10 cellular contexts compared by ENCODE assay signal in the genomic region with DNA sequence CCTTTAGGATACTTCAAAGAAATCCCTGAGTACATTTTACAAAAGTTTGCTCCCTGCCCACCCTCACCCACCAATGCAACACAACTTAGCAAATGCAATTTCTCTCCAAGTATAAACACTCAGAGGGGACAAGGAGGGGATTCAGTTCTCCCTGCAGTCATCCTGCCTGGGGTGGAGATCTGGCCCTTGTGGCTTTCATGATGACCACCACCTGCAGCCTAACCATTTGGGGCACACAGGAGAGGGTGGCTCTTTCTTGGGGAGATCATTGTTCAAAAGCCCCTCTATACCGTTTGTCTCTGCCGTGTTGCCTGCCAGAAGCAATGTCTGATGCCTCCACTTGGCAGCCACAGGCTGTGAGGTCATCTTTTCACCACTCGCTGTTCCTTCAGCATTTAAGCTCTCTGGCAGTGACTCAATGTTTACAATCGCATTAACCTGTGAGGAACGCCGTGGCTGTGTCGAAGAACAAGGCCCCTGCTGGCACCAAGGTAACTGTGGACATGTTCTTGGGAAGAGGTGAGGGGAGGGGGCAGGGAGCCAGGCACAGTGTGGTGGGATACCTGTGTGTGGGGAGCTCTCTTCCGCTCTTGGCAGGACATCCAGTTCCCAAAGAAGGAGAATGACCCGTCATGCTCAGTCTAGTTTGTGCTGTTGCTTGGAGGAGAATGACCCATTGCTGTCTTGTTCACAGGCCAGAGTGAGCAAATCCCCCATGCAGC.
DNase-seq lines count a peak whose midpoint lies in the region; ATAC-seq and TF ChIP-seq lines count a peak whose summit lies in the region.
"Had no signal": no experiment of that assay in that cellular context is flagged by ENCODE, and none has a peak within 500 bp of the region (broad histone marks: within the 10 kb centered on the region; RNA-seq: fewer than 3 reads in every experiment).

No MANE protein-coding gene starts in this region.

- peak overlapping the region; percentile 40 to 74 for H3K27ac ChIP-seq in breast epithelium
- no peak overlapping the region for H3K27ac ChIP-seq in CD8-positive, alpha-beta T cell (ENCODE audit: low read depth, low read length)

- CTCF ChIA-PET in CD8-positive, alpha-beta T cell (lab: Charles Lee): no interaction called here

- H3K27ac Mint-ChIP-seq in stimulated activated naive B cell treated with anti-CD40 and anti-IgM and Interleukin-4, amounts not matched to agents 10 μg/mL and 1 μg/mL and 100 μg/mL, for 72 hours: no peak overlapping the region
- H3K27ac Mint-ChIP-seq in CD8-positive, alpha-beta T cell: no peak overlapping the region

- H3K36me3 ChIP-seq in breast epithelium: no peaks in the 10 kb centered on the region
- H3K36me3 ChIP-seq in CD8-positive, alpha-beta T cell (ENCODE audit: insufficient read depth, low read length): no peaks in the 10 kb centered on the region

- no peak overlapping the region for H3K4me3 ChIP-seq in breast epithelium
- no peak overlapping the region for H3K4me3 ChIP-seq in CD8-positive, alpha-beta T cell (ENCODE audit: low read depth, low read length)

- no peak for ATAC-seq in stimulated activated naive B cell treated with anti-CD40 and anti-IgM and Interleukin-4, amounts not matched to agents 10 μg/mL and 1 μg/mL and 100 μg/mL, for 72 hours (replicated peaks)
- ATAC-seq in CD8-positive, alpha-beta T cell: no peak

- H3K27me3 ChIP-seq in breast epithelium: no peaks in the 10 kb centered on the region
- H3K27me3 ChIP-seq in CD8-positive, alpha-beta T cell (ENCODE audit: insufficient read depth, low read length): no peaks in the 10 kb centered on the region

- intact Hi-C loops in breast epithelium (cut with DNase I; ENCODE audit: low total_unique reads): no loop called here
- intact Hi-C loops in CD8-positive, alpha-beta T cell (cut with DNase I, micrococcal nuclease): no loop called here

- H3K9me3 ChIP-seq in breast epithelium: no peaks in the 10 kb centered on the region
- no peaks in the 10 kb centered on the region for H3K9me3 ChIP-seq in CD8-positive, alpha-beta T cell (ENCODE audit: low read length)

- no peak overlapping the region for H3K4me3 Mint-ChIP-seq in stimulated activated naive B cell treated with anti-CD40 and anti-IgM and Interleukin-4, amounts not matched to agents 10 μg/mL and 1 μg/mL and 100 μg/mL, for 72 hours
- H3K4me3 Mint-ChIP-seq in CD8-positive, alpha-beta T cell: no peak overlapping the region

- TF ChIP-seq CTCF in breast epithelium (IDR thresholded peaks at IDR 0.05): peak in 1 of 3 donors; percentile 11
- TF ChIP-seq CTCF in CD8-positive, alpha-beta T cell (IDR thresholded peaks at IDR 0.05): no peak

- peak; percentile 96 for DNase-seq in DMS53 (lab: John Stamatoyannopoulos, UW)
- peak; percentile 67 to 83 for DNase-seq in NCI-H2081 (lab: John Stamatoyannopoulos, UW)
- DNase-seq in breast epithelium (ENCODE audit: low spot score in 2 of 2): peak; percentile 67 to 88
- DNase-seq in mucosa of gallbladder (ENCODE audit: low spot score): peak; percentile 70
- no peak for DNase-seq in NCI-H2171 (lab: John Stamatoyannopoulos, UW)
- no peak for DNase-seq in stimulated activated naive B cell treated with anti-CD40 and anti-IgM and Interleukin-4, amounts not matched to agents 10 μg/mL and 1 μg/mL and 100 μg/mL, for 72 hours
- DNase-seq in CD8-positive, alpha-beta T cell: no peak
- DNase-seq in cerebellum (ENCODE audit: low spot score): no peak
- DNase-seq: activated naive CD4-positive, alpha-beta T cell; stimulated activated CD8-positive, alpha-beta memory T cell treated with anti-CD3 and anti-CD28 coated beads, Interleukin-4, amount 100 ng/mL, for 48 hours had no signal

- POLR2A ChIA-PET in CD8-positive, alpha-beta T cell (lab: Charles Lee): interaction anchor here (1.1 kb wide), 1 partner anchor 51 kb away, joined by 3 read pairs; no protein-coding TSS in a partner anchor

- H3K36me3 Mint-ChIP-seq in stimulated activated naive B cell treated with anti-CD40 and anti-IgM and Interleukin-4, amounts not matched to agents 10 μg/mL and 1 μg/mL and 100 μg/mL, for 72 hours: peaks cover 0 to 1% of the 10 kb centered on the region in 2 donors
- H3K36me3 Mint-ChIP-seq in CD8-positive, alpha-beta T cell: no peaks in the 10 kb centered on the region

- TF ChIP-seq POLR2A in breast epithelium (IDR thresholded peaks at IDR 0.05): no peak

- H3K4me1 ChIP-seq in breast epithelium: no peaks in the 10 kb centered on the region
- no peaks in the 10 kb centered on the region for H3K4me1 ChIP-seq in CD8-positive, alpha-beta T cell (ENCODE audit: insufficient read depth, low read length)

- no peaks in the 10 kb centered on the region for H3K27me3 Mint-ChIP-seq in stimulated activated naive B cell treated with anti-CD40 and anti-IgM and Interleukin-4, amounts not matched to agents 10 μg/mL and 1 μg/mL and 100 μg/mL, for 72 hours
- H3K27me3 Mint-ChIP-seq in CD8-positive, alpha-beta T cell (ENCODE audit: low read depth): no peaks in the 10 kb centered on the region

- H3K4me1 Mint-ChIP-seq in stimulated activated naive B cell treated with anti-CD40 and anti-IgM and Interleukin-4, amounts not matched to agents 10 μg/mL and 1 μg/mL and 100 μg/mL, for 72 hours: peaks cover 17 to 20% of the 10 kb centered on the region in 2 donors
- H3K4me1 Mint-ChIP-seq in CD8-positive, alpha-beta T cell (ENCODE audit: low read depth): no peaks in the 10 kb centered on the region

- H3K9me3 Mint-ChIP-seq in stimulated activated naive B cell treated with anti-CD40 and anti-IgM and Interleukin-4, amounts not matched to agents 10 μg/mL and 1 μg/mL and 100 μg/mL, for 72 hours: peaks cover 0 to 2% of the 10 kb centered on the region in 2 donors
- no peaks in the 10 kb centered on the region for H3K9me3 Mint-ChIP-seq in CD8-positive, alpha-beta T cell

Comparison
In these comparisons a context has a peak if more than half of its experiments do, and no peak if none do; other contexts are left out.
1. DNase-seq: peak in DMS53 (single experiment), NCI-H2081 (2 of 2), breast epithelium (2 of 2) and mucosa of gallbladder (single experiment); none in NCI-H2171 (single experiment), stimulated activated naive B cell treated with anti-CD40 and anti-IgM and Interleukin-4, amounts not matched to agents 10 μg/mL and 1 μg/mL and 100 μg/mL, for 72 hours (single experiment), CD8-positive, alpha-beta T cell (0 of 7) and cerebellum (single experiment).